Comparison of ENCODE assay signal across 28 cellular contexts in genomic region chr3:167991213-167991612, GRCh38.
"Had no signal": no experiment of that assay in that cellular context is flagged by ENCODE, and none has a peak within 500 bp of the region (broad histone marks: within the 10 kb centered on the region; RNA-seq: fewer than 3 reads in every experiment).

No MANE protein-coding gene starts in this region.

- H3K9me3 ChIP-seq: ovary, psoas muscle, right lobe of liver, sigmoid colon, suprapubic skin, testis, tibial artery, upper lobe of left lung, vagina had no signal

- ATAC-seq: naive thymus-derived CD8-positive, alpha-beta T cell; natural killer cell treated with Interleukin-12 subunit alpha and Interleukin-12 subunit beta and Interleukin-15 and Interleukin-18, amount 100 ng/mL, for 72 hours; psoas muscle; right cardiac atrium; right lobe of liver; stimulated activated memory B cell treated with anti-CD40 and anti-IgM and Interleukin-4, amounts not matched to agents 10 μg/mL and 1 μg/mL and 100 μg/mL, for 72 hours; stimulated activated naive CD8-positive, alpha-beta T cell treated with anti-CD3 and anti-CD28 coated beads, Interleukin-15, amount 100 ng/mL, for 72 hours; stimulated activated naive CD8-positive, alpha-beta T cell treated with anti-CD3 and anti-CD28 coated beads, Interleukin-15, Interleukin-2, amounts not matched to agents 100 U/mL and 50 U/mL, for 24 hours had no signal

- H3K4me1 ChIP-seq: parathyroid adenoma, psoas muscle, right lobe of liver, sigmoid colon, suprapubic skin, testis, upper lobe of left lung, vagina had no signal

- H3K9ac ChIP-seq: neural progenitor cell, parathyroid adenoma had no signal

- H3K4me3 ChIP-seq: neural progenitor cell, ovary, psoas muscle, right lobe of liver, sigmoid colon, suprapubic skin, testis, tibial artery, upper lobe of left lung, vagina had no signal

- H3K27ac ChIP-seq: neural progenitor cell, ovary, parathyroid adenoma, psoas muscle, right lobe of liver, sigmoid colon, suprapubic skin, testis, tibial artery, upper lobe of left lung, vagina had no signal

- DNase-seq: naive B cell; naive thymus-derived CD8-positive, alpha-beta T cell; nephron progenitor cell; occipital lobe; ovary; posterior cingulate gyrus; psoas muscle; right cardiac atrium; right lobe of liver; sigmoid colon; small intestine; stimulated activated CD4-positive, alpha-beta T cell treated with anti-CD3 and anti-CD28 coated beads, Interleukin-1b, Interleukin-23, amount 100 ng/mL, for 48 hours; stimulated activated CD4-positive, alpha-beta T cell treated with anti-CD3 and anti-CD28 coated beads, Interleukin-4, amount 100 ng/mL, for 1 hour; stimulated activated CD4-positive, alpha-beta T cell treated with anti-CD3 and anti-CD28 coated beads, Interleukin-4, amount 100 ng/mL, for 4 hours; stimulated activated CD8-positive, alpha-beta memory T cell treated with anti-CD3 and anti-CD28 coated beads, Interleukin-4, amount 100 ng/mL, for 48 hours; stimulated activated naive CD4-positive, alpha-beta T cell; stimulated activated naive CD8-positive, alpha-beta T cell treated with anti-CD3 and anti-CD28 coated beads, Interleukin-15, amount 100 ng/mL, for 72 hours; stimulated activated naive CD8-positive, alpha-beta T cell treated with anti-CD3 and anti-CD28 coated beads, Interleukin-15, Interleukin-2, amounts not matched to agents 100 U/mL and 50 U/mL, for 24 hours; substantia nigra; testis; tibial artery; upper lobe of left lung had no signal

- H3K36me3 ChIP-seq: neural progenitor cell, ovary, right lobe of liver, sigmoid colon, suprapubic skin, tibial artery, upper lobe of left lung, vagina had no signal

- H3K27me3 ChIP-seq: neural progenitor cell, ovary, right lobe of liver, sigmoid colon, suprapubic skin, testis, tibial artery, upper lobe of left lung, vagina had no signal
